In the genomic region with DNA sequence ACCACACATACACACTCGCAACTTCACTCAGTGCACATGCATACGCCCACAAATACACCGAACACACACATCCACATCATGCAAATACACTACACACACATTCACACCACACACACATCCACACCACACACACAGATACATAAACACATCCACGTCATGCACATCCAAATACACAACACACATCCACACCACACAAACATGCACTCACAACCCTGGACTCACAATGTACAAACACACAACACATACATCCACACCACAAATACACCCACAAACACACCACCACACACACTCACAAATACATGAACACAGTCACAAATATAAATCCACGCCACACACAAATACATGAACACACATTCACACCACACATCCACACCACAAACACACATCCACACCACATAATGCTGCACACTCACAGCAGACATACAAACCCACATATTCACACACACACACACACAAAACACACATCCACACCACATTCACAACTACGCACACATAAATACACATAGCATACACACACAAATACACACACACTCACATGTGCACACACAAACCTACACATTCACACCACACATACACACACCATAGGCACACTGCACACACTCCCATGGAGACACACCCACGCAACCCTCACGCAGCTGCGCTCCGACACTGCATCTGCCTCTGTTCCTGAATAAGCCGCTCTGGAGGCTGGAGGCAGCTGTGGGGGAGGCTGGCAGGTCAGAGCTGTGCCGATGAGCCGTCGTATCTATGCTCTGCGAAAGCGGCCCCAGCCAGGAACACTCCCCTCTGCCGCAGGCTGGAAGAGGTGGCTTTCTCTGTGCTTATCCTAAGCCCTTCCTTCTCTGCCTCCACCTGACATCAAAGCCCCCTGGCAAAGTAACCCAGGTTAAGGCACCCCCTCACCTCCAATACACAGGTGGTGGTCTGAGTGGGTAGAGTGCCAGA, we compare ENCODE assay signal across 1 cellular context.
TF ChIP-seq lines count a peak whose summit lies in the region.

No MANE protein-coding gene starts in this region.

TF ChIP-seq in SK-N-SH treated with all-trans-retinoic acid at 6 μM for 48 hours, 23 proteins besides CTCF, POLR2A, EP300 and RAD21 (continued from another document):
- TF ChIP-seq, protein P1, sequence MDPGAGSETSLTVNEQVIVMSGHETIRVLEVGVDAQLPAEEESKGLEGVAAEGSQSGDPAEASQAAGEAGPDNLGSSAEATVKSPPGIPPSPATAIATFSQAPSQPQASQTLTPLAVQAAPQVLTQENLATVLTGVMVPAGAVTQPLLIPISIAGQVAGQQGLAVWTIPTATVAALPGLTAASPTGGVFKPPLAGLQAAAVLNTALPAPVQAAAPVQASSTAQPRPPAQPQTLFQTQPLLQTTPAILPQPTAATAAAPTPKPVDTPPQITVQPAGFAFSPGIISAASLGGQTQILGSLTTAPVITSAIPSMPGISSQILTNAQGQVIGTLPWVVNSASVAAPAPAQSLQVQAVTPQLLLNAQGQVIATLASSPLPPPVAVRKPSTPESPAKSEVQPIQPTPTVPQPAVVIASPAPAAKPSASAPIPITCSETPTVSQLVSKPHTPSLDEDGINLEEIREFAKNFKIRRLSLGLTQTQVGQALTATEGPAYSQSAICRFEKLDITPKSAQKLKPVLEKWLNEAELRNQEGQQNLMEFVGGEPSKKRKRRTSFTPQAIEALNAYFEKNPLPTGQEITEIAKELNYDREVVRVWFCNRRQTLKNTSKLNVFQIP (CRISPR knock-in tag; IDR thresholded peaks at IDR 0.05; ENCODE audit: borderline replicate concordance, low read depth), result no peak
- no peak for TF ChIP-seq ZNF70 (CRISPR knock-in tag; IDR thresholded peaks at IDR 0.05)
- no peak for TF ChIP-seq ZNF8 (CRISPR knock-in tag; IDR thresholded peaks at IDR 0.05)
